In genomic region chr16:4184038-4184702, GRCh38 we compare ENCODE assay signal across 8 cellular contexts. TPM values are rescaled to one million over a fixed set of nuclear protein-coding genes. Genes with fewer than 3 reads are reported as not detected.
A peak's percentile ranks its signal among the peaks of the same experiment; 100 is the strongest.
DNase-seq lines count a peak whose midpoint lies in the region; ATAC-seq and TF ChIP-seq lines count a peak whose summit lies in the region.

No MANE protein-coding gene starts in this region.

- TF ChIP-seq CTCF in glutamatergic neuron (IDR thresholded peaks at IDR 0.05; ENCODE audit: partially characterized antibody, unreplicated experiment) (no peak), sigmoid colon (IDR thresholded peaks at IDR 0.05) (no peak)

- H3K27me3 ChIP-seq in sigmoid colon = no peaks in the 10 kb centered on the region

- WGBS in sigmoid colon, 2 donors = 19 to 23% methylated on average over 59 of the region's 59 CpGs

- H3K27ac ChIP-seq in sigmoid colon = peak overlapping the region; percentile 93 to 99 (median 94)

- H3K4me3 Mint-ChIP-seq in T-cell (peak overlapping the region; percentile 78 to 81 (median 78)), glutamatergic neuron (ENCODE audit: unreplicated experiment) (peak overlapping the region; percentile 88)

- H3K4me3 ChIP-seq in sigmoid colon = peak overlapping the region; percentile 59 to 80 (median 62)

- TF ChIP-seq POLR2A in sigmoid colon (IDR thresholded peaks at IDR 0.05) = no peak

- peak overlapping the region in 1 of 2 donors; percentile 72 for H3K27ac Mint-ChIP-seq in T-cell
- H3K27ac Mint-ChIP-seq in glutamatergic neuron (ENCODE audit: unreplicated experiment) = no peak overlapping the region

- no peaks in the 10 kb centered on the region for H3K9me3 ChIP-seq in sigmoid colon

- CTCF ChIA-PET in T-cell (lab: Charles Lee) = interaction anchor here in 1 of 2 donors (0.5 to 0.6 kb wide), 2 partner anchors 9 to 1253 kb away, joined by 4 to 5 read pairs; no protein-coding TSS in a partner anchor

- H3K9me3 Mint-ChIP-seq in T-cell (no peaks in the 10 kb centered on the region), glutamatergic neuron (ENCODE audit: unreplicated experiment) (peaks cover 6% of the 10 kb centered on the region)

- H3K4me1 Mint-ChIP-seq in T-cell = peaks cover 6 to 11% (median 6%) of the 10 kb centered on the region in 3 donors
- H3K4me1 Mint-ChIP-seq in glutamatergic neuron (ENCODE audit: low read depth, unreplicated experiment) = peaks cover 7% of the 10 kb centered on the region

- no peaks in the 10 kb centered on the region for H3K36me3 ChIP-seq in sigmoid colon

- H3K4me1 ChIP-seq in sigmoid colon = peaks cover 0 to 8% (median 7%) of the 10 kb centered on the region in 4 donors

- H3K36me3 Mint-ChIP-seq in T-cell (no peaks in the 10 kb centered on the region), glutamatergic neuron (ENCODE audit: unreplicated experiment) (no peaks in the 10 kb centered on the region)

- TF ChIP-seq EP300 in sigmoid colon (IDR thresholded peaks at IDR 0.05) = no peak

- POLR2A ChIA-PET in T-cell (lab: Charles Lee) = no interaction called here

- peaks cover 0 to 2% of the 10 kb centered on the region in 2 donors for H3K27me3 Mint-ChIP-seq in T-cell
- peaks cover 4% of the 10 kb centered on the region for H3K27me3 Mint-ChIP-seq in glutamatergic neuron (ENCODE audit: unreplicated experiment)

- ATAC-seq in GM21528 (IDR thresholded peaks at IDR 0.05; ENCODE audit: low FRiP score, unreplicated experiment) = peak; percentile 15
- no peak for ATAC-seq in T-cell (replicated peaks in 1 of 4)
- no peak for ATAC-seq in HG03469 (IDR thresholded peaks at IDR 0.05; ENCODE audit: unreplicated experiment)

- DNase-seq in T-cell (no peak), glutamatergic neuron (no peak), sigmoid colon (no peak), AG20443 (ENCODE audit: low spot score) (no peak), NCI-H2171 treated with DMSO at 0.1 percent for 48 hours (lab: John Stamatoyannopoulos, UW) (no peak)
- DNase-seq in activated CD8-positive, alpha-beta memory T cell treated with anti-CD3 and anti-CD28 coated beads for 24 hours = no peak

- intact Hi-C loops in sigmoid colon (cut with DNase I) = loop anchor here (10.0 kb wide), 1 partner anchor 199 kb away; no protein-coding TSS in a partner anchor

RNA-seq across cellular contexts. Expression of gene SRL, which starts 57.7 kb away (rescaled TPM):
- total RNA-seq in T-cell (under 1 TPM in 1 of 5 donors, not detected in 4; 0.06 TPM), glutamatergic neuron (ENCODE audit: unreplicated experiment) (0.37 TPM), sigmoid colon (under 1 TPM; 0.33 to 0.83 (median 0.63) TPM)
- polyA plus RNA-seq in sigmoid colon = 1 to 10 TPM in 1 of 3 donors, under 1 TPM in 2; 0.46 to 1.2 (median 0.60) TPM
